In the genomic region with DNA sequence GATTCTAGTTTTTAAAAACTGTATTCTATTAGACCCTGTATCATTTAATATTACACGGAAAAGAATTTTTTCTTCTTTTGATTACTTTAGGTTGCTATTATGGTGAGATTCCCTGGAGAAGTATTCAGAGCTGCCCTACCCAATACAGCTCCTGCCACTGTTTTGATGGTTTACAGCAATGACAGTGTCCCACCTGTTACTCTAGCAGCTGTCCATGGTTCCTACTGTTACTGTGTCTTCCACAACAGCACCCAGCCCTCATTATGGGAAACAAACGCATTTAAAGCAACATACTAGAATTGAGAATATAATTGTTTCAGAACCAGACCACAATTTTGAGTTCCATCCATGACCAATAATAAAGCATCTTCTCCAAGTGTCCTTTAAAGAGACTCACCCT, we compare ENCODE assay signal across 1 cellular context.
TF ChIP-seq lines count a peak whose summit lies in the region.

No MANE protein-coding gene starts in this region.

TF ChIP-seq in HepG2, 621 proteins besides CTCF, POLR2A, EP300 and RAD21 (continued from another document):
- TF ChIP-seq, protein P1, sequence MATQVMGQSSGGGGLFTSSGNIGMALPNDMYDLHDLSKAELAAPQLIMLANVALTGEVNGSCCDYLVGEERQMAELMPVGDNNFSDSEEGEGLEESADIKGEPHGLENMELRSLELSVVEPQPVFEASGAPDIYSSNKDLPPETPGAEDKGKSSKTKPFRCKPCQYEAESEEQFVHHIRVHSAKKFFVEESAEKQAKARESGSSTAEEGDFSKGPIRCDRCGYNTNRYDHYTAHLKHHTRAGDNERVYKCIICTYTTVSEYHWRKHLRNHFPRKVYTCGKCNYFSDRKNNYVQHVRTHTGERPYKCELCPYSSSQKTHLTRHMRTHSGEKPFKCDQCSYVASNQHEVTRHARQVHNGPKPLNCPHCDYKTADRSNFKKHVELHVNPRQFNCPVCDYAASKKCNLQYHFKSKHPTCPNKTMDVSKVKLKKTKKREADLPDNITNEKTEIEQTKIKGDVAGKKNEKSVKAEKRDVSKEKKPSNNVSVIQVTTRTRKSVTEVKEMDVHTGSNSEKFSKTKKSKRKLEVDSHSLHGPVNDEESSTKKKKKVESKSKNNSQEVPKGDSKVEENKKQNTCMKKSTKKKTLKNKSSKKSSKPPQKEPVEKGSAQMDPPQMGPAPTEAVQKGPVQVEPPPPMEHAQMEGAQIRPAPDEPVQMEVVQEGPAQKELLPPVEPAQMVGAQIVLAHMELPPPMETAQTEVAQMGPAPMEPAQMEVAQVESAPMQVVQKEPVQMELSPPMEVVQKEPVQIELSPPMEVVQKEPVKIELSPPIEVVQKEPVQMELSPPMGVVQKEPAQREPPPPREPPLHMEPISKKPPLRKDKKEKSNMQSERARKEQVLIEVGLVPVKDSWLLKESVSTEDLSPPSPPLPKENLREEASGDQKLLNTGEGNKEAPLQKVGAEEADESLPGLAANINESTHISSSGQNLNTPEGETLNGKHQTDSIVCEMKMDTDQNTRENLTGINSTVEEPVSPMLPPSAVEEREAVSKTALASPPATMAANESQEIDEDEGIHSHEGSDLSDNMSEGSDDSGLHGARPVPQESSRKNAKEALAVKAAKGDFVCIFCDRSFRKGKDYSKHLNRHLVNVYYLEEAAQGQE (IDR thresholded peaks at IDR 0.05; ENCODE audit: borderline replicate concordance in 1 of 2, low read depth in 1 of 2, low read length in 2 of 2), result peak; percentile 10 to 88
- TF ChIP-seq ZNF572 (CRISPR knock-in tag; IDR thresholded peaks at IDR 0.05), result no peak
- TF ChIP-seq ZNF224 (CRISPR knock-in tag; IDR thresholded peaks at IDR 0.05), result no peak
